29 cellular contexts compared by ENCODE assay signal in the genomic region with DNA sequence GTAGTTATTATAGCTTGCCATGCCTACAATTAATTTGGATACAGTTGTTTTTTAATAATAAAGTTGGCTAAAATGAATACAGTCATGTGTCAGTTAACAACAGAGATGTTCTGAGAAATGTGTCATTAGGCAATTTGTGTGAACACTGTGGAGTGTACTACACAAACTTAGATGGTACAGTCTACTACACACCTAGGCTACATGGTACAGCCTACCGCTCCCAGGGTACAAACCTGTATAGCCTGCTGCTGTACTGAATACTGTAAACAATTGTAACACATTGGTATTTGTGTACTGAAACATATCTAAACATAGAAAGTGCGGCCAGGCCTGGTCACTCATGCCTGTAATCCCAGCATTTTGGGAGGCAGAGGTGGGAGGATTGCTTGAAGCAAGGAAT. TPM values are rescaled to one million over a fixed set of nuclear protein-coding genes. Genes with fewer than 3 reads are reported as not detected.
"Had no signal": no experiment of that assay in that cellular context is flagged by ENCODE, and none has a peak within 500 bp of the region (broad histone marks: within the 10 kb centered on the region; RNA-seq: fewer than 3 reads in every experiment).

No MANE protein-coding gene starts in this region.

- H3K27ac ChIP-seq: RWPE1, SJCRH30, VCaP had no signal

- H3K36me3 ChIP-seq: SJCRH30 had no signal

- H3K27ac Mint-ChIP-seq: brain had no signal

- H3K4me2 ChIP-seq: SK-N-SH had no signal

- H3K27me3 Mint-ChIP-seq: activated CD4-positive, alpha-beta T cell treated with anti-CD3 and anti-CD28 coated beads for 36 hours; activated CD8-positive, alpha-beta memory T cell treated with anti-CD3 and anti-CD28 coated beads, Interleukin-2, amount 10 ng/mL, durations not matched to agents 7 days and 5 days; activated naive CD8-positive, alpha-beta T cell; activated T-cell treated with anti-CD3 and anti-CD28 coated beads, Interleukin-2, amount 50 U/mL, for 24 hours; central memory CD8-positive, alpha-beta T cell had no signal

- H3K4me1 ChIP-seq: SJCRH30 had no signal

- H3K4me3 ChIP-seq: SJCRH30 had no signal

- H3K9ac ChIP-seq: SK-N-SH had no signal

- H3K4me3 Mint-ChIP-seq: activated CD4-positive, alpha-beta T cell treated with anti-CD3 and anti-CD28 coated beads for 36 hours; brain had no signal

- DNase-seq: activated CD4-positive, alpha-beta T cell treated with anti-CD3 and anti-CD28 coated beads for 36 hours; activated CD4-positive, CD25-positive, alpha-beta regulatory T cell; activated CD8-positive, alpha-beta memory T cell treated with anti-CD3 and anti-CD28 coated beads, Interleukin-2, amount 10 ng/mL, durations not matched to agents 7 days and 5 days; activated effector memory CD4-positive, alpha-beta T cell treated with Interleukin-2 at 50 U/mL for 16 hours; activated naive CD4-positive, alpha-beta T cell; activated T-cell treated with anti-CD3 and anti-CD28 coated beads, Interleukin-2, amount 50 U/mL, for 24 hours; amygdala; Kasumi-1; KBM-7; NCI-H1048; NCI-H146; NCI-H187 treated with DMSO at 0.1 percent for 48 hours; NCI-H2171; NCI-H226; NCI-H510A; NCI-H526 treated with DMSO at 0.1 percent for 48 hours; NCI-H82; Right ventricle myocardium superior; SJCRH30; SK-N-SH; T-helper 1 cell had no signal

- ATAC-seq: Panc1 had no signal

- H3K9me3 ChIP-seq: SJCRH30, SK-N-SH had no signal

- H3K36me3 Mint-ChIP-seq: brain had no signal

- H3K27me3 ChIP-seq: SJCRH30 had no signal

- FAIRE-seq: astrocyte had no signal

RNA-seq across cellular contexts. Expression of a gene that starts 59.3 kb away (rescaled TPM):
- total RNA-seq: OCI-LY7 had no signal
